19 cellular contexts compared by ENCODE assay signal in genomic region chr9:87292449-87293191, GRCh38.
DNase-seq lines count a peak whose midpoint lies in the region; ATAC-seq and TF ChIP-seq lines count a peak whose summit lies in the region.
"Had no signal": no experiment of that assay in that cellular context is flagged by ENCODE, and none has a peak within 500 bp of the region (broad histone marks: within the 10 kb centered on the region; RNA-seq: fewer than 3 reads in every experiment).

No MANE protein-coding gene starts in this region.

- no peak for TF ChIP-seq CTCF in choroid plexus epithelial cell (conservative IDR thresholded peaks at IDR 0.05; ENCODE audit: low read depth, low read length)

- no peak for ATAC-seq in GM21786 (IDR thresholded peaks at IDR 0.05; ENCODE audit: unreplicated experiment)
- ATAC-seq: GM23338, T-cell had no signal

- DNase-seq in ELR (ENCODE audit: low read depth) (peak; percentile 18), NCI-H226 (peak; percentile 40), choroid plexus epithelial cell (ENCODE audit: low read depth) (peak; percentile 76), skeletal muscle cell (ENCODE audit: low read depth) (peak; percentile 31), SW 1271 (lab: John Stamatoyannopoulos, UW) (no peak), NCI-H510A (lab: John Stamatoyannopoulos, UW) (no peak)
- DNase-seq: AML-193; DND-41; GF-D8; KG1; NCI-H1048; NCI-H1436; NCI-H1930; NCI-H446; NK-92 treated with Interleukin-12 subunit alpha and Interleukin-12 subunit beta, amount 100 ng/mL, for 24 hours; Peyer's patch; T-cell had no signal

- H3K4me3 ChIP-seq in choroid plexus epithelial cell (ENCODE audit: low read depth, low read length): no peak overlapping the region
- H3K4me3 ChIP-seq in skeletal muscle cell (ENCODE audit: low read depth, low read length): no peak overlapping the region
- H3K4me3 ChIP-seq: GM23338, Peyer's patch had no signal

Comparison
In these comparisons a context has a peak if more than half of its experiments do, and no peak if none do; other contexts are left out.
1. DNase-seq: peak in ELR (single experiment), NCI-H226 (single experiment), choroid plexus epithelial cell (single experiment) and skeletal muscle cell (single experiment); none in SW 1271 (0 of 2) and NCI-H510A (single experiment).